In genomic region chr1:215243275-215244054, GRCh38 we compare ENCODE assay signal across 22 cellular contexts.
"Had no signal": no experiment of that assay in that cellular context is flagged by ENCODE, and none has a peak within 500 bp of the region (broad histone marks: within the 10 kb centered on the region; RNA-seq: fewer than 3 reads in every experiment).

No MANE protein-coding gene starts in this region.

- H3K27ac ChIP-seq: body of pancreas, esophagus squamous epithelium, foreskin keratinocyte, hepatocyte, lower lobe of right lung, thyroid gland had no signal

- H3K9me3 ChIP-seq: body of pancreas, esophagus squamous epithelium, lower lobe of right lung, thyroid gland had no signal

- DNase-seq: activated CD4-positive, alpha-beta memory T cell treated with anti-CD3 and anti-CD28 coated beads for 36 hours; activated naive CD4-positive, alpha-beta T cell; activated naive CD8-positive, alpha-beta T cell treated with anti-CD3 and anti-CD28 coated beads for 36 hours; activated T-cell treated with anti-CD3 and anti-CD28 coated beads for 4 hours; amniotic stem cell; dermis blood vessel endothelial cell; effector memory CD8-positive, alpha-beta T cell; esophagus squamous epithelium; foreskin keratinocyte; left colon; lower lobe of right lung; nephron progenitor cell; nucleus accumbens; posterior cingulate gyrus; retina; stimulated activated CD4-positive, alpha-beta T cell treated with anti-CD3 and anti-CD28 coated beads, Interleukin-12 subunit alpha, Interleukin-12 subunit beta, amount 100 ng/mL, for 4 hours; stimulated activated CD4-positive, alpha-beta T cell treated with anti-CD3 and anti-CD28 coated beads, Interleukin-1b, Interleukin-23, amount 100 ng/mL, for 48 hours; stimulated activated naive CD4-positive, alpha-beta T cell treated with Interleukin-2 at 50 U/mL for 16 hours; T-helper 2 cell; thyroid gland had no signal

- H3K4me3 ChIP-seq: body of pancreas, esophagus squamous epithelium, hepatocyte, lower lobe of right lung, thyroid gland had no signal

- ATAC-seq: body of pancreas; effector memory CD8-positive, alpha-beta T cell; foreskin keratinocyte; left colon; lower lobe of right lung had no signal

- H3K4me1 ChIP-seq: body of pancreas, esophagus squamous epithelium, foreskin keratinocyte, lower lobe of right lung, thyroid gland had no signal

- H3K36me3 ChIP-seq: esophagus squamous epithelium, lower lobe of right lung, thyroid gland had no signal

- H3K27me3 ChIP-seq: body of pancreas, esophagus squamous epithelium, hepatocyte, thyroid gland had no signal
